ENCODE assay signal across 20 cellular contexts in genomic region chr1:63547621-63548294, GRCh38. TPM values are rescaled to one million over a fixed set of nuclear protein-coding genes. Genes with fewer than 3 reads are reported as not detected.
A peak's percentile ranks its signal among the peaks of the same experiment; 100 is the strongest.
DNase-seq lines count a peak whose midpoint lies in the region; ATAC-seq and TF ChIP-seq lines count a peak whose summit lies in the region.
"Had no signal": no experiment of that assay in that cellular context is flagged by ENCODE, and none has a peak within 500 bp of the region (broad histone marks: within the 10 kb centered on the region; RNA-seq: fewer than 3 reads in every experiment).

No MANE protein-coding gene starts in this region.

- CTCF ChIA-PET in IMR-90 (lab: Yijun Ruan, JAX): interaction anchor here (1.3 kb wide), 1 partner anchor 9 kb away, joined by 8 read pairs; no protein-coding TSS in a partner anchor

- in situ Hi-C loops in IMR-90 (cut with MboI; ENCODE audit: low sequenced_read_pairs): loop anchor here (25.0 kb wide), 1 partner anchor 710 kb away; no protein-coding TSS in a partner anchor

- TF ChIP-seq POLR2A in IMR-90 (IDR thresholded peaks at IDR 0.05; ENCODE audit: low read depth, low read length): no peak

- no peak overlapping the region for H3K9ac ChIP-seq in IMR-90 (ENCODE audit: low read depth, low read length)
- H3K9ac ChIP-seq in mesenchymal stem cell (ENCODE audit: low read length): peak overlapping the region; percentile 94
- H3K9ac ChIP-seq: SK-N-SH had no signal

- H4K5ac ChIP-seq in IMR-90 (ENCODE audit: low read depth, low read length): no peak overlapping the region

- H4K8ac ChIP-seq in IMR-90 (ENCODE audit: low read depth in 2 of 2, low read length in 2 of 2) (no peak overlapping the region), mesenchymal stem cell (ENCODE audit: low read length) (no peak overlapping the region)

- TF ChIP-seq RAD21 in IMR-90 (IDR thresholded peaks at IDR 0.05; ENCODE audit: low read length): no peak

- H3K27me3 ChIP-seq in IMR-90 (ENCODE audit: control insufficient read depth, insufficient read depth, low read length): no peaks in the 10 kb centered on the region
- no peaks in the 10 kb centered on the region for H3K27me3 ChIP-seq in mesenchymal stem cell (ENCODE audit: control insufficient read depth in 1 of 2, insufficient read depth in 1 of 2, low read length in 2 of 2)
- H3K27me3 ChIP-seq: colonic mucosa had no signal

- H3K79me1 ChIP-seq in IMR-90 (ENCODE audit: low read depth in 1 of 2, low read length in 2 of 2) (no peaks in the 10 kb centered on the region), mesenchymal stem cell (replicated peaks; ENCODE audit: low read length, poor library complexity, severe bottlenecking) (no peaks in the 10 kb centered on the region)

- dilution Hi-C loops in IMR-90 (cut with HindIII; ENCODE audit: low sequenced_read_pairs, unreplicated experiment): no loop called here

- H2AK5ac ChIP-seq in IMR-90 (ENCODE audit: low read depth, low read length) (no peak overlapping the region), mesenchymal stem cell (ENCODE audit: low read length, severe bottlenecking) (no peak overlapping the region)

- H3K9me3 ChIP-seq in IMR-90 (ENCODE audit: control insufficient read depth, insufficient read depth, low read length) (no peaks in the 10 kb centered on the region), mesenchymal stem cell (ENCODE audit: control insufficient read depth, low read length) (peaks cover 2% of the 10 kb centered on the region)
- H3K9me3 ChIP-seq: colonic mucosa, SK-N-SH had no signal

- H2BK20ac ChIP-seq in IMR-90 (ENCODE audit: low read depth, low read length): no peak overlapping the region

- H3K4ac ChIP-seq in IMR-90 (ENCODE audit: low read depth, low read length) (no peak overlapping the region), mesenchymal stem cell (ENCODE audit: low read depth in 1 of 2, low read length in 2 of 2) (no peak overlapping the region)

- H3K4me3 ChIP-seq in AG09309 (ENCODE audit: control insufficient read depth, low read depth, low read length): no peak overlapping the region
- H3K4me3 ChIP-seq in IMR-90 (ENCODE audit: insufficient read depth, low read depth, low read length): no peak overlapping the region
- H3K4me3 ChIP-seq in choroid plexus epithelial cell (ENCODE audit: low read depth, low read length): no peak overlapping the region
- H3K4me3 ChIP-seq in mesenchymal stem cell (ENCODE audit: insufficient read depth in 1 of 2, low read depth in 1 of 2, low read length in 2 of 2): peak overlapping the region in 1 of 2 experiments; percentile 54
- H3K4me3 ChIP-seq: colonic mucosa had no signal

- no peak overlapping the region for H2BK12ac ChIP-seq in mesenchymal stem cell (ENCODE audit: low read length in 2 of 2)

- no TSS peak for BruUV-seq in IMR-90 (replicated peaks; lab: Mats Ljungman, UMichigan)

- no peak overlapping the region for H2AK9ac ChIP-seq in IMR-90 (replicated peaks; ENCODE audit: low read depth, low read length, poor library complexity)

- POLR2A ChIA-PET in IMR-90 (lab: Charles Lee; ENCODE audit: unreplicated experiment): no interaction called here

- H2BK120ac ChIP-seq in IMR-90 (ENCODE audit: low read depth, low read length) (no peak overlapping the region), mesenchymal stem cell (ENCODE audit: low read depth, low read length) (no peak overlapping the region)

- no peak; the same call in 1 of the 2 replicates for ATAC-seq in IMR-90 (ENCODE audit: low read depth)
- ATAC-seq in GM18858 (IDR thresholded peaks at IDR 0.05; ENCODE audit: unreplicated experiment): no peak
- ATAC-seq in HG03521 (IDR thresholded peaks at IDR 0.05; ENCODE audit: unreplicated experiment): no peak
- ATAC-seq in HG02938 (IDR thresholded peaks at IDR 0.05; ENCODE audit: unreplicated experiment): no peak
- ATAC-seq: activated naive CD8-positive, alpha-beta T cell treated with anti-CD3 and anti-CD28 coated beads, Interleukin-2, amount 50 U/mL, for 24 hours had no signal

- H2BK5ac ChIP-seq in IMR-90 (ENCODE audit: low read depth, low read length, poor library complexity, severe bottlenecking) (peak overlapping the region; percentile 1), mesenchymal stem cell (ENCODE audit: low read depth, low read length, poor library complexity, severe bottlenecking) (no peak overlapping the region)

- DNase-seq in AG09309 (ENCODE audit: low read depth): peak; percentile 45
- DNase-seq in IMR-90: peak; percentile 34
- DNase-seq in choroid plexus epithelial cell (ENCODE audit: low read depth): peak; percentile 61
- DNase-seq in mesenchymal stem cell: no peak
- no peak for DNase-seq in NCI-H526 (lab: John Stamatoyannopoulos, UW)
- DNase-seq: activated CD4-positive, alpha-beta T cell treated with anti-CD3 and anti-CD28 coated beads, Interleukin-2, amount 50 U/mL, for 1 hour; activated naive CD8-positive, alpha-beta T cell treated with anti-CD3 and anti-CD28 coated beads, Interleukin-2, amount 50 U/mL, for 24 hours; activated T-cell treated with anti-CD3 and anti-CD28 coated beads, Interleukin-2, amount 50 U/mL, for 1 hour; Calu3; colonic mucosa; erythroblast; GDM1; naive B cell; NCI-H146; NCI-H524 treated with DMSO at 0.1 percent for 48 hours; SK-N-SH had no signal

- TF ChIP-seq CTCF in AG09309 (IDR thresholded peaks at IDR 0.05; ENCODE audit: control insufficient read depth, insufficient read depth, low read depth, low read length, missing control alignments): no peak
- TF ChIP-seq CTCF in IMR-90 (conservative IDR thresholded peaks at IDR 0.05; ENCODE audit: low read depth, low read length): no peak
- no peak for TF ChIP-seq CTCF in choroid plexus epithelial cell (conservative IDR thresholded peaks at IDR 0.05; ENCODE audit: low read depth, low read length)

- H4K91ac ChIP-seq in IMR-90 (ENCODE audit: insufficient read depth, low read depth, low read length) (no peak overlapping the region), mesenchymal stem cell (ENCODE audit: low read length) (no peak overlapping the region)

- no peaks in the 10 kb centered on the region for H3K4me1 ChIP-seq in IMR-90 (ENCODE audit: control insufficient read depth, insufficient read depth, low read length)
- H3K4me1 ChIP-seq in mesenchymal stem cell (ENCODE audit: control insufficient read depth, insufficient read depth, low read depth, low read length): no peaks in the 10 kb centered on the region
- H3K4me1 ChIP-seq: colonic mucosa had no signal

- no peak overlapping the region for H3K18ac ChIP-seq in IMR-90 (ENCODE audit: low read depth, low read length)
- no peak overlapping the region for H3K18ac ChIP-seq in mesenchymal stem cell (ENCODE audit: low read depth in 1 of 2, low read length in 2 of 2)

- no peak overlapping the region for H3K14ac ChIP-seq in IMR-90 (replicated peaks; ENCODE audit: low read depth, low read length)
- H3K14ac ChIP-seq in mesenchymal stem cell (ENCODE audit: low read length in 2 of 2): no peak overlapping the region

- H2BK15ac ChIP-seq in IMR-90 (ENCODE audit: low read depth, low read length) (no peak overlapping the region), mesenchymal stem cell (ENCODE audit: low read depth, poor library complexity, severe bottlenecking) (no peak overlapping the region)

- H3K56ac ChIP-seq in IMR-90 (ENCODE audit: extremely low read depth, insufficient read depth, low read length): no peak overlapping the region

- intact Hi-C loops in IMR-90 (cut with micrococcal nuclease): no loop called here

- H2AFZ ChIP-seq in IMR-90 (replicated peaks; ENCODE audit: low read length, poor library complexity) (no peak overlapping the region), mesenchymal stem cell (ENCODE audit: low read depth, low read length) (no peak overlapping the region)

- H3K36me3 ChIP-seq in IMR-90 (ENCODE audit: control insufficient read depth, insufficient read depth, low read length) (no peaks in the 10 kb centered on the region), mesenchymal stem cell (ENCODE audit: control insufficient read depth in 1 of 2, insufficient read depth in 2 of 2, low read depth in 1 of 2, low read length in 2 of 2) (peaks cover 0 to 14% of the 10 kb centered on the region in 2 experiments)
- H3K36me3 ChIP-seq: colonic mucosa had no signal

- H3K9me1 ChIP-seq in IMR-90 (ENCODE audit: insufficient read depth, low read length): peaks cover 5% of the 10 kb centered on the region

- WGBS in IMR-90 (ENCODE audit: extremely low coverage in 2 of 2, insufficient read length in 1 of 2), 2 experiments: 100% methylated on average over 1 of the region's 2 CpGs; no CpG with 5 or more reads in 1 of the 2 experiments
- WGBS in mesenchymal stem cell: 98% methylated on average over 2 of the region's 2 CpGs

- H3K27ac ChIP-seq in IMR-90 (ENCODE audit: insufficient read depth, low read length): no peak overlapping the region
- no peak overlapping the region for H3K27ac ChIP-seq in mesenchymal stem cell (ENCODE audit: low read length, poor library complexity, severe bottlenecking)
- H3K27ac ChIP-seq: colonic mucosa, HL-60 had no signal

- no peaks in the 10 kb centered on the region for H4K20me1 ChIP-seq in IMR-90 (ENCODE audit: insufficient read depth, low read length)

- H3K23ac ChIP-seq in IMR-90 (ENCODE audit: low read depth, low read length) (no peak overlapping the region), mesenchymal stem cell (ENCODE audit: low read length in 2 of 2) (no peak overlapping the region)

- no peak overlapping the region for H3K4me2 ChIP-seq in IMR-90 (ENCODE audit: low read depth, low read length)
- no peak overlapping the region for H3K4me2 ChIP-seq in mesenchymal stem cell (ENCODE audit: low read length, poor library complexity, severe bottlenecking)
- H3K4me2 ChIP-seq: SK-N-SH had no signal

TF ChIP-seq in IMR-90, 13 proteins besides CTCF, POLR2A, EP300 and RAD21 (continues in another document):
- TF ChIP-seq RCOR1 (IDR thresholded peaks at IDR 0.05; ENCODE audit: insufficient replicate concordance, low read length) (no peak), MXI1 (IDR thresholded peaks at IDR 0.05; ENCODE audit: borderline replicate concordance, low read depth, low read length) (no peak)

RNA-seq across cellular contexts. Expression of gene EFCAB7, which starts 24.4 kb away (rescaled TPM):
- 2.3 and 6.7 TPM in 2 replicates for total RNA-seq in IMR-90 (2012; rRNA removed)
- 1.5 and 2.3 TPM in 2 replicates for polyA plus RNA-seq in IMR-90 (2012; rRNA removed)
- 0.18 and 0.19 TPM in 2 replicates for polyA plus RNA-seq in IMR-90 (2012; cell fraction: cytosol; rRNA removed)
- polyA plus RNA-seq in IMR-90 (2012; cell fraction: nucleus; rRNA removed; ENCODE audit: low replicate concordance): 0.09 and 2.3 TPM in 2 replicates
- 5.2 TPM for polyA plus RNA-seq in mesenchymal stem cell (2013, experiment 1 of 2)
- polyA plus RNA-seq in mesenchymal stem cell (2013, experiment 2 of 2): 4.4 TPM

RNA-seq across cellular contexts. Expression of gene ITGB3BP, which starts 24.7 kb away (rescaled TPM):
- 8.1 and 15.8 TPM in 2 replicates for total RNA-seq in IMR-90 (2012; rRNA removed)
- 10.8 and 11.9 TPM in 2 replicates for polyA plus RNA-seq in IMR-90 (2012; rRNA removed)
- 1.1 and 2.5 TPM in 2 replicates for polyA plus RNA-seq in IMR-90 (2012; cell fraction: cytosol; rRNA removed)
- polyA plus RNA-seq in IMR-90 (2012; cell fraction: nucleus; rRNA removed; ENCODE audit: low replicate concordance): 1.3 and 9.6 TPM in 2 replicates
- 20.0 TPM for polyA plus RNA-seq in mesenchymal stem cell (2013, experiment 1 of 2)
- polyA plus RNA-seq in mesenchymal stem cell (2013, experiment 2 of 2): 20.4 TPM

RNA-seq across cellular contexts. Expression of gene PGM1, which starts 45.5 kb away (rescaled TPM):
- total RNA-seq in IMR-90 (2012; rRNA removed): 82.5 and 94.5 TPM in 2 replicates
- polyA plus RNA-seq in IMR-90 (2012; rRNA removed): 35.8 and 42.6 TPM in 2 replicates
- 31.9 and 32.3 TPM in 2 replicates for polyA plus RNA-seq in IMR-90 (2012; cell fraction: cytosol; rRNA removed)
- 12.6 and 24.0 TPM in 2 replicates for polyA plus RNA-seq in IMR-90 (2012; cell fraction: nucleus; rRNA removed; ENCODE audit: low replicate concordance)
- polyA plus RNA-seq in mesenchymal stem cell (2013, experiment 1 of 2): 22.1 TPM
- polyA plus RNA-seq in mesenchymal stem cell (2013, experiment 2 of 2): 21.4 TPM

Comparison
In these comparisons a context has a peak if more than half of its experiments do, and no peak if none do; other contexts are left out.
1. DNase-seq: peak in AG09309 (single experiment), IMR-90 (single experiment) and choroid plexus epithelial cell (single experiment); none in mesenchymal stem cell (single experiment) and NCI-H526 (0 of 2).